ENCODE assay signal across 19 cellular contexts in the genomic region with DNA sequence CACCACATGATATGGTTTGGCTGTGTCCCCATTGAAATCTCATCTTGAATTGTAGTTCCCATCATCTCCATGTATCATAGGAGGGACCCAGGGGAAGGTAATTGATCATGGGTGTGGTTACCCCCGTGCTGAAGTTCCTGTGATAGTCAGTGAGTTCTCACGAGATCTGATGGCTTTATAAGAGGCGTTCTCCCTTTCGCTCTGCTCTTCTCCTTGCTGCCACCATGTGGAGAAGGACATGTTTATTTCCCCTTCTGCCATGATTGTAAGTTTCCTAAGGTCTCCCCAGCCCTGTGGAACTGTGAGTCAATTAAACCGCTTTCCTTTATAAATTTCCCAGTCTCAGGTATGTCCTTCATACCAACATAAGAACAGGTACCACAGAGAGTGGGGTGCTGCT. TPM values are rescaled to one million over a fixed set of nuclear protein-coding genes. Genes with fewer than 3 reads are reported as not detected.
DNase-seq lines count a peak whose midpoint lies in the region; ATAC-seq, FAIRE-seq and TF ChIP-seq lines count a peak whose summit lies in the region.
"Had no signal": no experiment of that assay in that cellular context is flagged by ENCODE, and none has a peak within 500 bp of the region (broad histone marks: within the 10 kb centered on the region; RNA-seq: fewer than 3 reads in every experiment).

No MANE protein-coding gene starts in this region.

- BruUV-seq in HepG2 (replicated peaks; lab: Mats Ljungman, UMichigan), result no TSS peak

- POLR2A ChIA-PET in HepG2 (lab: Yijun Ruan, JAX), result no interaction called here

- H3K36me3 ChIP-seq in HepG2 (replicated peaks in 1 of 2; ENCODE audit: control insufficient read depth in 1 of 2, insufficient read depth in 2 of 2, low read length in 2 of 2) (no peaks in the 10 kb centered on the region), right lobe of liver (no peaks in the 10 kb centered on the region), brain microvascular endothelial cell (replicated peaks) (no peaks in the 10 kb centered on the region)
- H3K36me3 ChIP-seq: gastrocnemius medialis, pancreas had no signal

- H3K4me2 ChIP-seq in HepG2 (ENCODE audit: low read depth, low read length), result no peak overlapping the region

- 42% methylated on average over 5 of the region's 5 CpGs for WGBS in HepG2 (ENCODE audit: low lambda C conversion rate)
- WGBS in right lobe of liver (ENCODE audit: insufficient coverage, low coverage, low lambda C conversion rate, missing lambda C conversion rate), result 89% methylated on average over 5 of the region's 5 CpGs

- in situ Hi-C loops in HepG2 (cut with HindIII; ENCODE audit: extremely low pct_ligation_motif_present, low pct_unique_long_range_greater_than_20kb), result no loop called here
- in situ Hi-C loops in brain microvascular endothelial cell (cut with HindIII; ENCODE audit: low pct_ligation_motif_present, low sequenced_read_pairs), result no loop called here

- ATAC-seq in HepG2, result peak; percentile 56
- ATAC-seq in right lobe of liver, result no peak
- ATAC-seq in HG03342 (IDR thresholded peaks at IDR 0.05; ENCODE audit: unreplicated experiment), result no peak
- no peak for ATAC-seq in GM19328 (IDR thresholded peaks at IDR 0.05; ENCODE audit: unreplicated experiment)
- ATAC-seq: activated CD4-positive, alpha-beta T cell treated with anti-CD3 and anti-CD28 coated beads for 36 hours; gastrocnemius medialis; pancreas; Right ventricle myocardium inferior had no signal

- peak; percentile 52 for TF ChIP-seq CTCF in HepG2 (CRISPR knock-in tag; IDR thresholded peaks at IDR 0.05)
- TF ChIP-seq CTCF in right lobe of liver (IDR thresholded peaks at IDR 0.05), result no peak
- TF ChIP-seq CTCF in brain microvascular endothelial cell (IDR thresholded peaks at IDR 0.05; ENCODE audit: low read depth, low read length, missing control alignments), result peak; percentile 36

- no peaks in the 10 kb centered on the region for H4K20me1 ChIP-seq in HepG2 (ENCODE audit: insufficient read depth, low read length)

- CTCF ChIA-PET in HepG2 (lab: Yijun Ruan, JAX; ENCODE audit: low intra/inter-chr PET ratio, low total read pairs), result no interaction called here

- H3K9me3 ChIP-seq in HepG2 (ENCODE audit: low read length) (peaks cover 8% of the 10 kb centered on the region; the same call in 1 of the 2 replicates), right lobe of liver (no peaks in the 10 kb centered on the region)
- H3K9me3 ChIP-seq: gastrocnemius medialis, pancreas had no signal

- H3K27me3 ChIP-seq in HepG2 (ENCODE audit: control insufficient read depth in 1 of 2, insufficient read depth in 2 of 2, low read length in 2 of 2) (no peaks in the 10 kb centered on the region), right lobe of liver (no peaks in the 10 kb centered on the region), brain microvascular endothelial cell (replicated peaks) (no peaks in the 10 kb centered on the region)
- H3K27me3 ChIP-seq: gastrocnemius medialis had no signal

- intact Hi-C loops in HepG2 (cut with micrococcal nuclease; ENCODE audit: unreplicated experiment) (loop anchor here (1.0 to 10.0 kb wide), 2 partner anchors 85 to 336 kb away; no protein-coding TSS in a partner anchor), right lobe of liver (cut with DNase I) (no loop called here)

- no peak overlapping the region for H2AFZ ChIP-seq in HepG2 (ENCODE audit: low read length)

- no peak for TF ChIP-seq POLR2A in HepG2 (IDR thresholded peaks at IDR 0.05; ENCODE audit: insufficient read depth in 1 of 2, low read depth in 2 of 2, low read length in 2 of 2)
- TF ChIP-seq POLR2A in right lobe of liver (IDR thresholded peaks at IDR 0.05), result no peak

- no peaks in the 10 kb centered on the region for H3K4me1 ChIP-seq in HepG2 (ENCODE audit: insufficient read depth, low read length)
- peaks cover 0 to 3% (median 0%) of the 10 kb centered on the region in 4 donors for H3K4me1 ChIP-seq in right lobe of liver
- H3K4me1 ChIP-seq: gastrocnemius medialis, pancreas had no signal

- TF ChIP-seq RAD21 in HepG2 (CRISPR knock-in tag; IDR thresholded peaks at IDR 0.05), result no peak

- H3K27ac ChIP-seq in HepG2 (ENCODE audit: extremely low read length, insufficient read depth, low read length) (no peak overlapping the region), right lobe of liver (no peak overlapping the region), brain microvascular endothelial cell (no peak overlapping the region)
- H3K27ac ChIP-seq: gastrocnemius medialis, pancreas had no signal

- peak; percentile 21 for FAIRE-seq in HepG2 (lab: Jason Lieb, UNC)
- FAIRE-seq: endothelial cell of umbilical vein, pancreas had no signal

- H3K79me2 ChIP-seq in HepG2 (ENCODE audit: insufficient read depth, low read length), result no peaks in the 10 kb centered on the region

- no peak overlapping the region for H3K9ac ChIP-seq in HepG2 (ENCODE audit: insufficient read depth, low read depth, low read length)

- peak; percentile 3 for DNase-seq in HepG2 (ENCODE audit: low spot score)
- DNase-seq in right lobe of liver, result no peak
- peak; percentile 15 for DNase-seq in NCI-H69 (lab: John Stamatoyannopoulos, UW)
- no peak for DNase-seq in brain microvascular endothelial cell
- DNase-seq in NCI-H1092 (lab: John Stamatoyannopoulos, UW), result no peak
- no peak for DNase-seq in COLO668 (lab: John Stamatoyannopoulos, UW; ENCODE audit: unreplicated experiment)
- DNase-seq: activated CD4-positive, alpha-beta T cell treated with anti-CD3 and anti-CD28 coated beads for 36 hours; activated effector memory CD4-positive, alpha-beta T cell treated with anti-CD3 and anti-CD28 coated beads, Interleukin-2, amount 50 U/mL, for 16 hours; amniotic stem cell; gastrocnemius medialis; Kasumi-1; NCI-H2029; pancreas; substantia nigra had no signal

- no peak overlapping the region for H3K4me3 ChIP-seq in HepG2 (replicated peaks in 1 of 3; ENCODE audit: insufficient read depth in 1 of 3, low read depth in 2 of 3, low read length in 3 of 3)
- H3K4me3 ChIP-seq in right lobe of liver, result no peak overlapping the region
- no peak overlapping the region for H3K4me3 ChIP-seq in brain microvascular endothelial cell (ENCODE audit: low read depth, low read length)
- H3K4me3 ChIP-seq: gastrocnemius medialis, pancreas had no signal

- TF ChIP-seq EP300 in HepG2 (IDR thresholded peaks at IDR 0.05; ENCODE audit: low read depth in 2 of 2, low read length in 2 of 2), result no peak
- no peak for TF ChIP-seq EP300 in HepG2 (CRISPR knock-in tag; IDR thresholded peaks at IDR 0.05; ENCODE audit: borderline replicate concordance)

TF ChIP-seq in HepG2, 621 proteins besides CTCF, POLR2A, EP300 and RAD21:
- TF ChIP-seq CHD2 (IDR thresholded peaks at IDR 0.05; ENCODE audit: low read depth, low read length), result peak; percentile 57
- TF ChIP-seq SMC3 (IDR thresholded peaks at IDR 0.05; ENCODE audit: low read length), result peak; percentile 9; the same call in 1 of the 2 replicates
- no peak for TF ChIP-seq FOSL2 (CRISPR knock-in tag; IDR thresholded peaks at IDR 0.05)
- no peak for TF ChIP-seq ZMYM3 (CRISPR knock-in tag; IDR thresholded peaks at IDR 0.05)
- TF ChIP-seq STAG1 (CRISPR knock-in tag; IDR thresholded peaks at IDR 0.05), result peak; percentile 58

RNA-seq across cellular contexts. Expression of gene OSTN, which starts 21.9 kb away (rescaled TPM):
- total RNA-seq in HepG2 (2016; rRNA removed; fragmentation: Illumina TruSeq; extraction: Trizol), result not detected in 2 replicates
- not detected in 2 replicates for total RNA-seq in HepG2 (2016; cell fraction: cytosol; rRNA removed; fragmentation: Illumina TruSeq; extraction: Trizol; ENCODE audit: low read depth)
- not detected in 2 replicates for total RNA-seq in HepG2 (2016; cell fraction: insoluble cytoplasmic fraction; rRNA removed; fragmentation: Illumina TruSeq; extraction: Trizol)
- not detected in 2 replicates for total RNA-seq in HepG2 (2016; cell fraction: membrane; rRNA removed; fragmentation: Illumina TruSeq; extraction: Trizol)
- total RNA-seq in HepG2 (2016; cell fraction: nucleus; rRNA removed; fragmentation: Illumina TruSeq; extraction: Trizol), result not detected in 2 replicates
- polyA plus RNA-seq in HepG2 (2011; rRNA removed), result not detected in 2 replicates
- not detected in 2 replicates for polyA plus RNA-seq in HepG2 (2011; cell fraction: cytosol; rRNA removed)
- polyA plus RNA-seq in HepG2 (2011; cell fraction: nucleus; rRNA removed), result not detected in 2 replicates
- polyA plus RNA-seq in HepG2 (2012), result not detected in 2 replicates
- not detected in 2 replicates for polyA plus RNA-seq in HepG2 (2016; cell fraction: cytosol; fragmentation: Illumina TruSeq; extraction: Trizol; ENCODE audit: low read depth)
- not detected in 2 replicates for polyA plus RNA-seq in HepG2 (2016; cell fraction: insoluble cytoplasmic fraction; fragmentation: Illumina TruSeq; extraction: Trizol; ENCODE audit: low read depth)
- polyA plus RNA-seq in HepG2 (2016; cell fraction: membrane; fragmentation: Illumina TruSeq; extraction: Trizol; ENCODE audit: low read depth), result not detected in 2 replicates
- not detected in 2 replicates for polyA plus RNA-seq in HepG2 (2016; cell fraction: nucleus; fragmentation: Illumina TruSeq; extraction: Trizol; ENCODE audit: insufficient read depth, low read depth)
- polyA minus RNA-seq in HepG2 (2011; rRNA and poly(A)+ RNA removed; ENCODE audit: low replicate concordance), result not detected in 2 replicates
- not detected in 2 replicates for polyA minus RNA-seq in HepG2 (2011; cell fraction: cytosol; rRNA and poly(A)+ RNA removed)
- not detected in 2 replicates for polyA minus RNA-seq in HepG2 (2011; cell fraction: nucleus; rRNA and poly(A)+ RNA removed)
- not detected for total RNA-seq in right lobe of liver
- total RNA-seq: activated CD4-positive, alpha-beta T cell treated with anti-CD3 and anti-CD28 coated beads for 36 hours; endothelial cell of umbilical vein; liver; pancreas had no signal
- polyA plus RNA-seq: endothelial cell of umbilical vein, liver had no signal

Comparison
In these comparisons a context has a peak if more than half of its experiments do, and no peak if none do; other contexts are left out.
1. DNase-seq: peak in HepG2 (single experiment) and NCI-H69 (single experiment); none in right lobe of liver (0 of 3), brain microvascular endothelial cell (single experiment), NCI-H1092 (single experiment) and COLO668 (single experiment).
2. CTCF ChIP-seq: peak in HepG2 (single experiment) and brain microvascular endothelial cell (single experiment); none in right lobe of liver (0 of 4).